8 cellular contexts compared by ENCODE assay signal in the genomic region with DNA sequence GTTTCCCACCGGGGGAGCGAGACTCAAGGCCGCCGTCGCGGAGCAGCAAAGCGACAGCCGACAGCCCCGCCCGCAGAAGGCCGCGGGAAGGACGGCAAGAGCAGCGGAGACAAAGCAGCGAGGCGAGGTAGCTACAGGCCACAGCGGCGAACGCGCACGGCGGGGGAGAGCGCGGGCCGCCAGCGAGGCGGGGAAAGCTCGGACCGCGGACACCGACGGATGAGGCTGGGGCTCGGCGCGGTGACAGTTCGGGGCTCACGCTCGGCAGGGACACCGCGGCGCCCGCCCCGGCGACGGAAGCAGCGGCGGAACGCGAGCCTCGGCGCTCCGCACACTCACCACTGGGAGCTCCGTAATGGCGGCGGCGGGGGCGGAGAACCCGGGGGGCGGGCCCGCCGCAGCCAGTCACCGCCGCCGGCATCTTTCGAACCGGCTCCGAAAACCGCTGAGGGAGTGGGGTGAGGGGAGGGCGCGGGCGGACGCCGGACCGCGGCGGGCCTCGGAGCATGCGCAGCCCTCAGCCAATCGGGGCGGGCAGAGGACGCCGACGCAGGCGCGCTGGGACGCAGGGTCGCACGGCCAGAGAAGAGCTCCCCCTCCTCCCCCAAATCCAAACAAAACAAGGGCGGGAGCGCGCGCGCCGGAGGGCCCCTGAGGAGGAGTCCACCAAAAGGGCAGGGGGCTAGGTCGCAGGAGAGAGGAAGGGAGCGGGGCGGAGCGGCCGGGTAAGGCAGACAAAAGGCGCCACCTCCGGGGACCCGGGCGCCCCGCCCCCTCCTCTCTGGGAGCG. TPM values are rescaled to one million over a fixed set of nuclear protein-coding genes. Genes with fewer than 3 reads are reported as not detected.
DNase-seq lines count a peak whose midpoint lies in the region; ATAC-seq and TF ChIP-seq lines count a peak whose summit lies in the region.

No MANE protein-coding gene starts in this region.

- peaks cover 50% of the 10 kb centered on the region for H3K79me2 ChIP-seq in PC-3 (ENCODE audit: low read length)

- POLR2A ChIA-PET in PC-3 (lab: Charles Lee; ENCODE audit: unreplicated experiment), result interaction anchor here (0.6 to 0.8 kb wide), 8 partner anchors 26 to 552 kb away, joined by 3 to 18 read pairs (median 3); no protein-coding TSS in a partner anchor

- H3K9me3 Mint-ChIP-seq in activated T-cell treated with anti-CD3 and anti-CD28 coated beads, Interleukin-2, amount 50 U/mL, for 4 hours, result no peaks in the 10 kb centered on the region

- H2AFZ ChIP-seq in PC-3 (ENCODE audit: low read length), result peak overlapping the region; percentile 76

- ATAC-seq in GM21717 (IDR thresholded peaks at IDR 0.05; ENCODE audit: unreplicated experiment) (peak; percentile 72), PC-3 (peak; percentile 68), esophagus mucosa (peak; percentile 96)
- ATAC-seq in activated T-cell treated with anti-CD3 and anti-CD28 coated beads, Interleukin-2, amount 50 U/mL, for 4 hours, result peak; percentile 75 to 79

- H3K36me3 Mint-ChIP-seq in activated T-cell treated with anti-CD3 and anti-CD28 coated beads, Interleukin-2, amount 50 U/mL, for 4 hours (ENCODE audit: insufficient read depth), result no peaks in the 10 kb centered on the region

- BruUV-seq in PC-3 (replicated peaks; lab: Mats Ljungman, UMichigan), result no TSS peak

- H3K9ac ChIP-seq in PC-3 (ENCODE audit: low read length) (peak overlapping the region; percentile 96), muscle layer of colon (ENCODE audit: low read length) (peak overlapping the region; percentile 80)

- H3K4me1 Mint-ChIP-seq in activated T-cell treated with anti-CD3 and anti-CD28 coated beads, Interleukin-2, amount 50 U/mL, for 4 hours (ENCODE audit: low read depth), result peaks cover 32% of the 10 kb centered on the region

- peak overlapping the region; percentile 71 for H3K27ac ChIP-seq in PC-3 (ENCODE audit: low read length)
- peak overlapping the region; percentile 100 for H3K27ac ChIP-seq in muscle layer of colon (ENCODE audit: low read depth, low read length)

- H3K9me2 ChIP-seq in PC-3 (replicated peaks; ENCODE audit: low read length), result no peaks in the 10 kb centered on the region

- CTCF ChIA-PET in PC-3 (lab: Charles Lee), result interaction anchor here (1.5 to 1.7 kb wide), 2 partner anchors 88 to 90 kb away, joined by 6 to 9 read pairs; no protein-coding TSS in a partner anchor

- TF ChIP-seq CTCF in PC-3 (conservative IDR thresholded peaks at IDR 0.05; ENCODE audit: low read depth, low read length), result no peak

- intact Hi-C loops in PC-3 (cut with micrococcal nuclease), result loop anchor here (2.0 to 5.0 kb wide), 6 partner anchors 54 to 411 kb away; a partner anchor contains a TSS

- peaks cover 3% of the 10 kb centered on the region for H3F3A ChIP-seq in PC-3 (ENCODE audit: low read length, unreplicated experiment)

- H3K27me3 Mint-ChIP-seq in activated T-cell treated with anti-CD3 and anti-CD28 coated beads, Interleukin-2, amount 50 U/mL, for 4 hours (ENCODE audit: low read depth), result peaks cover 2% of the 10 kb centered on the region

- H3K4me1 ChIP-seq in PC-3 (ENCODE audit: insufficient read depth, low read length), result peaks cover 26% of the 10 kb centered on the region
- peaks cover 21% of the 10 kb centered on the region for H3K4me1 ChIP-seq in muscle layer of colon (ENCODE audit: insufficient read depth, low read length)

- DNase-seq in DMS153 treated with DMSO at 0.1 percent for 48 hours (lab: John Stamatoyannopoulos, UW; ENCODE audit: unreplicated experiment), result peak; percentile 99
- peak; percentile 88 for DNase-seq in Jurkat, Clone E6-1 (ENCODE audit: low read depth, low spot score)
- DNase-seq in PC-3, result peak; percentile 95
- DNase-seq in activated T-cell treated with anti-CD3 and anti-CD28 coated beads, Interleukin-2, amount 50 U/mL, for 4 hours, result peak; percentile 95
- DNase-seq in stimulated activated CD8-positive, alpha-beta memory T cell treated with anti-CD3 and anti-CD28 coated beads, Interleukin-7, amount 100 ng/mL, for 1 hour (ENCODE audit: low read depth in 2 of 2), result peak; percentile 89 to 94

- H4K20me1 ChIP-seq in PC-3 (ENCODE audit: low read length), result peaks cover 42% of the 10 kb centered on the region

- peak overlapping the region; percentile 90 for H3K4me2 ChIP-seq in PC-3 (ENCODE audit: low read length)

- H3K36me3 ChIP-seq in PC-3 (ENCODE audit: low read depth, low read length), result no peaks in the 10 kb centered on the region
- no peaks in the 10 kb centered on the region for H3K36me3 ChIP-seq in muscle layer of colon (ENCODE audit: insufficient read depth, low read length)

- H3K9me3 ChIP-seq in PC-3 (ENCODE audit: low read length), result no peaks in the 10 kb centered on the region
- no peaks in the 10 kb centered on the region for H3K9me3 ChIP-seq in muscle layer of colon (ENCODE audit: low read length)

- H3K4me3 ChIP-seq in Jurkat, Clone E6-1 (ENCODE audit: low read length), result peak overlapping the region; percentile 98
- H3K4me3 ChIP-seq in PC-3 (ENCODE audit: low read length) (peak overlapping the region; percentile 98), muscle layer of colon (ENCODE audit: low read depth in 1 of 2, low read length in 2 of 2) (peak overlapping the region; percentile 83 to 96)

- peak overlapping the region; percentile 100 for H3K4me3 Mint-ChIP-seq in activated T-cell treated with anti-CD3 and anti-CD28 coated beads, Interleukin-2, amount 50 U/mL, for 4 hours

- H3K27me3 ChIP-seq in PC-3 (ENCODE audit: low read length) (no peaks in the 10 kb centered on the region), muscle layer of colon (ENCODE audit: control insufficient read depth in 1 of 2, insufficient read depth in 2 of 2, low read length in 2 of 2) (no peaks in the 10 kb centered on the region)

RNA-seq across cellular contexts. Expression of a gene that starts 0.6 kb away (rescaled TPM):
- 261 TPM for polyA plus RNA-seq in Jurkat, Clone E6-1 (2012; ENCODE audit: insufficient read depth, insufficient read length)
- total RNA-seq in PC-3 (2014; rRNA removed), result 243 and 321 TPM in 2 replicates
- 100 to 1,000 TPM; 102 to 116 (median 107) TPM for total RNA-seq in activated T-cell treated with anti-CD3 and anti-CD28 coated beads, Interleukin-2, amount 50 U/mL, for 4 hours
- 147 TPM for total RNA-seq in esophagus mucosa

RNA-seq across cellular contexts. Expression of a gene that starts 54.0 kb away (rescaled TPM):
- 4.7 TPM for polyA plus RNA-seq in Jurkat, Clone E6-1 (2012; ENCODE audit: insufficient read depth, insufficient read length)
- 7.1 and 11.2 TPM in 2 replicates for total RNA-seq in PC-3 (2014; rRNA removed)
- total RNA-seq in activated T-cell treated with anti-CD3 and anti-CD28 coated beads, Interleukin-2, amount 50 U/mL, for 4 hours, result 1 to 10 TPM; 1.0 to 2.1 (median 1.1) TPM
- 0.64 TPM for total RNA-seq in esophagus mucosa

Comparison
In these comparisons a context has a peak if more than half of its experiments do, and no peak if none do; other contexts are left out.
1. Peak in every context shown above with its lines: DNase-seq, ATAC-seq, H3K4me3 ChIP-seq and H3K27ac ChIP-seq.